19 cellular contexts compared by ENCODE assay signal in genomic region chr3:96750094-96750767, GRCh38.
"Had no signal": no experiment of that assay in that cellular context is flagged by ENCODE, and none has a peak within 500 bp of the region (broad histone marks: within the 10 kb centered on the region; RNA-seq: fewer than 3 reads in every experiment).

No MANE protein-coding gene starts in this region.

- H3K27ac ChIP-seq: heart right ventricle, hepatocyte, lower lobe of right lung, parathyroid adenoma, right atrium auricular region, right lobe of liver, stomach, testis, thyroid gland, transverse colon, uterus had no signal

- H3K9me3 ChIP-seq: lower lobe of right lung, right atrium auricular region, right lobe of liver, testis, thyroid gland, transverse colon, uterus had no signal

- H3K4me2 ChIP-seq: hepatocyte had no signal

- H3K4me1 ChIP-seq: heart right ventricle, lower lobe of right lung, parathyroid adenoma, right atrium auricular region, right lobe of liver, stomach, testis, thyroid gland, transverse colon, uterus had no signal

- H2AFZ ChIP-seq: hepatocyte, parathyroid adenoma had no signal

- H3K79me2 ChIP-seq: hepatocyte, parathyroid adenoma had no signal

- H3K4me3 ChIP-seq: heart right ventricle, hepatocyte, lower lobe of right lung, right atrium auricular region, right lobe of liver, stomach, testis, thyroid gland, transverse colon, uterus had no signal

- DNase-seq: heart right ventricle; islet precursor cell; lower lobe of right lung; mesendoderm; naive thymus-derived CD4-positive, alpha-beta T cell; nucleus accumbens; right lobe of liver; stimulated activated CD4-positive, alpha-beta T cell treated with anti-CD3 and anti-CD28 coated beads, Interleukin-4, amount 100 ng/mL, for 24 hours; stimulated activated naive B cell treated with anti-CD40 and anti-IgM and Interleukin-4, amounts not matched to agents 10 μg/mL and 1 μg/mL and 100 μg/mL, for 72 hours; stimulated activated naive CD8-positive, alpha-beta T cell treated with anti-CD3 and anti-CD28 coated beads, Interleukin-15, Interleukin-2, amounts not matched to agents 100 U/mL and 50 U/mL, for 24 hours; stomach; testis; thyroid gland; transverse colon; uterus had no signal

- ATAC-seq: heart right ventricle; lower lobe of right lung; naive thymus-derived CD4-positive, alpha-beta T cell; natural killer cell treated with Interleukin-12 subunit alpha and Interleukin-12 subunit beta and Interleukin-15 and Interleukin-18, amount 100 ng/mL, for 72 hours; stimulated activated naive CD8-positive, alpha-beta T cell treated with anti-CD3 and anti-CD28 coated beads, Interleukin-15, Interleukin-2, amounts not matched to agents 100 U/mL and 50 U/mL, for 24 hours had no signal

- H3K27me3 ChIP-seq: heart right ventricle, hepatocyte, right atrium auricular region, right lobe of liver, stomach, testis, thyroid gland, transverse colon, uterus had no signal

- H3K36me3 ChIP-seq: heart right ventricle, lower lobe of right lung, right atrium auricular region, right lobe of liver, stomach, thyroid gland, transverse colon, uterus had no signal
